ENCODE assay signal across 17 cellular contexts in the genomic region with DNA sequence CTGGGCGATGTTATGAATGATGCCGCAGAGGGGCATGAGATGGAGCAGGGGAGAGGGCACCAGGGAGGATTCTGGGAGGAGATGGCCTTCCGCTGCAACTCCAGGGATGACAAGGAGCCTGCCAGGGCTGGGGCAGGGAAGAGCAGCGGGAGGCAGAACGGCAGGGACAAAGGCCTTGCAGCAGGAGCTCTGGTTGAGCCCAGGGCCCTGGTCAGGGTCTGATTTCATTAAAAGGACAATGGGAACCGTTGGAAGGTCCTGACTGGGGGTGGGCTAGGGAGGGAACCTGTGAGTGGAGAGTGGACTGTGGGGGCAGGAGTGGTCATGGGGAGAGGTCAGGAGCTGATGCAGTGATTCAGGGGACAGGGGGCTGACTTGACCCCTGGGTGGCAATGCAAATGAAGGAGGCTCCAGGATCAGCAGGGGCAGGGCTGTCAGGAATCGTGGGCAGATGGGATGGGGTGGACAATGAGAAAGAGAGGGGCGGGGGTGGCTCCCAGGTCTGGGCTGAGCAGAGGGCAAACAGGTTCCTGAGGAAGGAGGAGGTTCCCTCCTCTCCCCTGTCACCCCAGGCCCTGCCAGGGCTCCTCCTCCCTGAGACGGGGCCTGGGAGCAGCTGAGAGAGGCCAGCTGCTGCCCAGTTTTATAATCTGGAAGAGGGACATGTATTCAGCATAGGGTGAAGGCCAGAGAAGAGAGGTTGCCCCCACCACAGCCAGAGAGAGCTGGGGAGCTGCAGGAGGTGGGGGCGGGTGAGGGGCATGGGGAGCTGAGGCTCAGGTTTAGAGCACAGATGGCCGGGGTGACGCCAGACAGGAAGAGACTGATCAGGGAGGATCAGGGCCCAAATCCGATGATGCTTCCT. TPM values are rescaled to one million over a fixed set of nuclear protein-coding genes. Genes with fewer than 3 reads are reported as not detected.
A peak's percentile ranks its signal among the peaks of the same experiment; 100 is the strongest.
DNase-seq lines count a peak whose midpoint lies in the region; TF ChIP-seq lines count a peak whose summit lies in the region.
"Had no signal": no experiment of that assay in that cellular context is flagged by ENCODE, and none has a peak within 500 bp of the region (broad histone marks: within the 10 kb centered on the region; RNA-seq: fewer than 3 reads in every experiment).

No MANE protein-coding gene starts in this region.

- H3K27me3 Mint-ChIP-seq in brain (peaks cover 8% of the 10 kb centered on the region), progenitor cell of endocrine pancreas (peaks cover 17% of the 10 kb centered on the region)
- H3K27me3 Mint-ChIP-seq: activated CD4-positive, alpha-beta T cell treated with anti-CD3 and anti-CD28 coated beads, Interleukin-2, amount 10 ng/mL, durations not matched to agents 7 days and 5 days had no signal

- no peaks in the 10 kb centered on the region for H3K9me3 Mint-ChIP-seq in brain
- H3K9me3 Mint-ChIP-seq in progenitor cell of endocrine pancreas (ENCODE audit: low read depth) = no peaks in the 10 kb centered on the region
- H3K9me3 Mint-ChIP-seq: activated CD4-positive, alpha-beta T cell treated with anti-CD3 and anti-CD28 coated beads, Interleukin-2, amount 10 ng/mL, durations not matched to agents 7 days and 5 days; HFFc6 had no signal

- H4K8ac ChIP-seq in neuronal stem cell (ENCODE audit: low read depth, low read length) = peak overlapping the region; percentile 21

- peak overlapping the region; percentile 14 for H3K27ac ChIP-seq in neuronal stem cell (replicated peaks; ENCODE audit: low read length)
- H3K27ac ChIP-seq: 22Rv1, dorsolateral prefrontal cortex, prostate gland had no signal

- H3K4me3 Mint-ChIP-seq in brain (no peak overlapping the region), progenitor cell of endocrine pancreas (ENCODE audit: low read depth) (no peak overlapping the region)
- H3K4me3 Mint-ChIP-seq: activated CD4-positive, alpha-beta T cell treated with anti-CD3 and anti-CD28 coated beads, Interleukin-2, amount 10 ng/mL, durations not matched to agents 7 days and 5 days; HFFc6 had no signal

- no peak overlapping the region for H3K4me2 ChIP-seq in neuronal stem cell (ENCODE audit: insufficient read depth, low read length, poor library complexity, severe bottlenecking)

- no peaks in the 10 kb centered on the region for H3K36me3 ChIP-seq in neuronal stem cell (replicated peaks in 1 of 2; ENCODE audit: control insufficient read depth in 2 of 2, insufficient read depth in 2 of 2, low read length in 2 of 2)
- H3K36me3 ChIP-seq: prostate gland had no signal

- H3K4ac ChIP-seq in neuronal stem cell (ENCODE audit: low read length) = no peak overlapping the region

- H3K27me3 ChIP-seq in neuronal stem cell (ENCODE audit: control insufficient read depth in 3 of 3, insufficient read depth in 3 of 3, low read depth in 1 of 3, low read length in 3 of 3) = peaks cover 0 to 20% (median 0%) of the 10 kb centered on the region in 3 experiments
- H3K27me3 ChIP-seq: dorsolateral prefrontal cortex had no signal

- peak overlapping the region; percentile 9 for H2AK5ac ChIP-seq in neuronal stem cell (ENCODE audit: low read depth, low read length)

- H3K36me3 Mint-ChIP-seq in brain = no peaks in the 10 kb centered on the region
- H3K36me3 Mint-ChIP-seq in progenitor cell of endocrine pancreas (ENCODE audit: insufficient read depth) = no peaks in the 10 kb centered on the region

- H2BK12ac ChIP-seq in neuronal stem cell (ENCODE audit: low read length) = peak overlapping the region; percentile 10

- H3K9me3 ChIP-seq in neuronal stem cell (replicated peaks in 1 of 2; ENCODE audit: control insufficient read depth in 2 of 2, insufficient read depth in 1 of 2, low read depth in 1 of 2, low read length in 2 of 2) = no peaks in the 10 kb centered on the region
- H3K9me3 ChIP-seq: prostate gland had no signal

- H2BK120ac ChIP-seq in neuronal stem cell (ENCODE audit: low read depth, low read length) = no peak overlapping the region

- TF ChIP-seq CTCF in brain (conservative IDR thresholded peaks at IDR 0.05) (no peak), progenitor cell of endocrine pancreas (IDR thresholded peaks at IDR 0.05; ENCODE audit: unreplicated experiment) (no peak)

- H3K79me1 ChIP-seq in neuronal stem cell (ENCODE audit: low read depth, low read length) = no peaks in the 10 kb centered on the region

- H2BK5ac ChIP-seq in neuronal stem cell (ENCODE audit: low read length) = peak overlapping the region; percentile 80

- DNase-seq in NCI-H2196 (lab: John Stamatoyannopoulos, UW; ENCODE audit: unreplicated experiment) (peak; percentile 17), NCI-H2196 treated with DMSO at 0.1 percent for 48 hours (lab: John Stamatoyannopoulos, UW; ENCODE audit: unreplicated experiment) (no peak), HuH-7.5 (ENCODE audit: low spot score) (peak; percentile 8), neuronal stem cell (ENCODE audit: low spot score) (peak; percentile 38), NCI-H2029 treated with DMSO at 0.1 percent for 48 hours (lab: John Stamatoyannopoulos, UW) (no peak), LoVo (ENCODE audit: low spot score) (no peak), progenitor cell of endocrine pancreas (ENCODE audit: low spot score, unreplicated experiment) (no peak)
- DNase-seq: activated CD4-positive, alpha-beta T cell treated with anti-CD3 and anti-CD28 coated beads, Interleukin-2, amount 10 ng/mL, durations not matched to agents 7 days and 5 days; foreskin melanocyte; HFFc6; NCI-H510A treated with DMSO at 0.1 percent for 48 hours; stimulated activated CD4-positive, alpha-beta T cell treated with anti-CD3 and anti-CD28 coated beads, Interleukin-4, amount 100 ng/mL, for 1 hour had no signal

- H2AFZ ChIP-seq in neuronal stem cell (ENCODE audit: low read length) = peak overlapping the region; percentile 78

- H3K23ac ChIP-seq in neuronal stem cell (ENCODE audit: low read depth, low read length, poor library complexity) = no peak overlapping the region

- H3K4me1 ChIP-seq in neuronal stem cell (ENCODE audit: control insufficient read depth in 2 of 2, insufficient read depth in 1 of 2, low read depth in 1 of 2, low read length in 2 of 2) = peaks cover 25 to 30% of the 10 kb centered on the region in 2 donors
- H3K4me1 ChIP-seq: prostate gland had no signal

- no peak overlapping the region for H3K9ac ChIP-seq in neuronal stem cell (ENCODE audit: low read depth, low read length, poor library complexity)

- peak overlapping the region; percentile 3 for H2BK15ac ChIP-seq in neuronal stem cell (ENCODE audit: low read length)

- H4K91ac ChIP-seq in neuronal stem cell (ENCODE audit: low read depth, low read length, poor library complexity) = no peak overlapping the region

- WGBS in neuronal stem cell (ENCODE audit: extremely low coverage in 2 of 2, insufficient read length in 2 of 2, insufficient replicate concordance in 1 of 2), 2 donors = no CpG with 5 or more reads among the region's 13 CpGs

- no peak overlapping the region for H3K4me3 ChIP-seq in neuronal stem cell (ENCODE audit: low read length in 2 of 2)
- H3K4me3 ChIP-seq: dorsolateral prefrontal cortex, prostate gland had no signal

- H3K4me1 Mint-ChIP-seq in brain = peaks cover 43% of the 10 kb centered on the region
- no peaks in the 10 kb centered on the region for H3K4me1 Mint-ChIP-seq in progenitor cell of endocrine pancreas (ENCODE audit: low read depth)

- H3K14ac ChIP-seq in neuronal stem cell (ENCODE audit: low read length) = no peak overlapping the region

- H3K18ac ChIP-seq in neuronal stem cell (ENCODE audit: low read length) = peak overlapping the region; percentile 73

- H3K27ac Mint-ChIP-seq in brain = peak overlapping the region in 4 of 5 experiments; percentile 34 to 89 (median 65)
- no peak overlapping the region for H3K27ac Mint-ChIP-seq in progenitor cell of endocrine pancreas
- H3K27ac Mint-ChIP-seq: HFFc6 had no signal

RNA-seq across cellular contexts. Expression of gene DUSP2, which starts 7.3 kb away (rescaled TPM):
- polyA plus RNA-seq in brain (ENCODE audit: insufficient read depth, low read depth, low replicate concordance) = 3.0 TPM
- polyA plus RNA-seq in neuronal stem cell (2013, experiment 1 of 2) = 0.59 TPM
- polyA plus RNA-seq in neuronal stem cell (2013, experiment 2 of 2) = 0.58 TPM
- 0.64 and 0.93 TPM in 2 replicates for total RNA-seq in progenitor cell of endocrine pancreas

RNA-seq across cellular contexts. Expression of gene ASTL, which starts 14.2 kb away (rescaled TPM):
- not detected for polyA plus RNA-seq in brain (ENCODE audit: insufficient read depth, low read depth, low replicate concordance)
- not detected for polyA plus RNA-seq in neuronal stem cell (2013, experiment 1 of 2)
- 0.04 TPM for polyA plus RNA-seq in neuronal stem cell (2013, experiment 2 of 2)
- total RNA-seq in progenitor cell of endocrine pancreas = 0.29 TPM in 1 of 2 replicates, not detected in the other
- total RNA-seq: left lobe of liver had no signal

RNA-seq across cellular contexts. Expression of gene ADRA2B, which starts 36.2 kb away (rescaled TPM):
- polyA plus RNA-seq in brain (ENCODE audit: insufficient read depth, low read depth, low replicate concordance) = 0.48 TPM
- polyA plus RNA-seq in neuronal stem cell (2013, experiment 1 of 2) = 3.6 TPM
- polyA plus RNA-seq in neuronal stem cell (2013, experiment 2 of 2) = 3.7 TPM
- 0.69 and 0.91 TPM in 2 replicates for total RNA-seq in progenitor cell of endocrine pancreas
- total RNA-seq: HFFc6 had no signal

RNA-seq across cellular contexts. Expression of gene STARD7, which starts 56.1 kb away (rescaled TPM):
- 83.6 TPM for polyA plus RNA-seq in brain (ENCODE audit: insufficient read depth, low read depth, low replicate concordance)
- 68.1 TPM for polyA plus RNA-seq in neuronal stem cell (2013, experiment 1 of 2)
- 69.0 TPM for polyA plus RNA-seq in neuronal stem cell (2013, experiment 2 of 2)
- total RNA-seq in progenitor cell of endocrine pancreas = 117 and 118 TPM in 2 replicates

Comparison
In these comparisons a context has a peak if more than half of its experiments do, and no peak if none do; other contexts are left out.
1. DNase-seq: peak in NCI-H2196 (single experiment), HuH-7.5 (single experiment) and neuronal stem cell (single experiment); none in NCI-H2196 treated with DMSO at 0.1 percent for 48 hours (single experiment), NCI-H2029 treated with DMSO at 0.1 percent for 48 hours (single experiment), LoVo (single experiment) and progenitor cell of endocrine pancreas (single experiment).